9 cellular contexts compared by ENCODE assay signal in genomic region chr11:63536669-63537292, GRCh38. TPM values are rescaled to one million over a fixed set of nuclear protein-coding genes. Genes with fewer than 3 reads are reported as not detected.
DNase-seq lines count a peak whose midpoint lies in the region; ATAC-seq and TF ChIP-seq lines count a peak whose summit lies in the region.
"Had no signal": no experiment of that assay in that cellular context is flagged by ENCODE, and none has a peak within 500 bp of the region (broad histone marks: within the 10 kb centered on the region; RNA-seq: fewer than 3 reads in every experiment).

TSS of gene PLAAT4 (plus strand) at chr11:63536808. CDS start at chr11:63536869, 61 bp downstream.

- H3K4me3 Mint-ChIP-seq in stimulated activated naive CD8-positive, alpha-beta T cell treated with anti-CD3 and anti-CD28 coated beads, Interleukin-15, amount 100 ng/mL, for 72 hours = peak within 1 kb of the TSS; percentile 76 to 92

- H3K27me3 ChIP-seq in right lobe of liver = no peaks in the 10 kb centered on the region

- H3K4me3 ChIP-seq in AG10803 (ENCODE audit: low read length) (peak within 1 kb of the TSS; percentile 54), choroid plexus epithelial cell (ENCODE audit: low read depth, low read length) (peak within 1 kb of the TSS; percentile 48), right lobe of liver (peak within 1 kb of the TSS; percentile 37 to 56 (median 53))

- no peak for TF ChIP-seq POLR2A in right lobe of liver (IDR thresholded peaks at IDR 0.05)

- no peaks in the 10 kb centered on the region for H3K27me3 Mint-ChIP-seq in stimulated activated naive CD8-positive, alpha-beta T cell treated with anti-CD3 and anti-CD28 coated beads, Interleukin-15, amount 100 ng/mL, for 72 hours

- peak within 1 kb of the TSS; percentile 91 to 94 for H3K27ac Mint-ChIP-seq in stimulated activated naive CD8-positive, alpha-beta T cell treated with anti-CD3 and anti-CD28 coated beads, Interleukin-15, amount 100 ng/mL, for 72 hours

- DNase-seq in AG10803 (ENCODE audit: low read depth) (peak; percentile 57), choroid plexus epithelial cell (ENCODE audit: low read depth) (peak; percentile 88), right lobe of liver (peak; percentile 59 to 86 (median 84)), NCI-H446 (lab: John Stamatoyannopoulos, UW) (no peak)
- peak in 1 of 2 donors; percentile 29 for DNase-seq in stimulated activated naive CD8-positive, alpha-beta T cell treated with anti-CD3 and anti-CD28 coated beads, Interleukin-15, amount 100 ng/mL, for 72 hours

- peaks cover 0 to 19% (median 10%) of the 10 kb centered on the region in 4 donors for H3K4me1 ChIP-seq in right lobe of liver

- peak within 1 kb of the TSS; percentile 83 to 92 (median 84) for H3K27ac ChIP-seq in right lobe of liver
- H3K27ac ChIP-seq: HL-60 had no signal

- H3K9me3 Mint-ChIP-seq in stimulated activated naive CD8-positive, alpha-beta T cell treated with anti-CD3 and anti-CD28 coated beads, Interleukin-15, amount 100 ng/mL, for 72 hours = no peaks in the 10 kb centered on the region

- TF ChIP-seq CTCF in AG10803 (conservative IDR thresholded peaks at IDR 0.05; ENCODE audit: low read length) = no peak
- TF ChIP-seq CTCF in choroid plexus epithelial cell (conservative IDR thresholded peaks at IDR 0.05; ENCODE audit: low read depth, low read length) = peak; percentile 35
- no peak for TF ChIP-seq CTCF in right lobe of liver (IDR thresholded peaks at IDR 0.05)

- ATAC-seq in GM19395 (IDR thresholded peaks at IDR 0.05; ENCODE audit: unreplicated experiment) = peak; percentile 39
- peak; percentile 77 for ATAC-seq in SK-N-SH treated with all-trans-retinoic acid at 6 μM for 48 hours
- ATAC-seq in right lobe of liver = peak; percentile 77 to 86 (median 86)
- ATAC-seq in stimulated activated naive CD8-positive, alpha-beta T cell treated with anti-CD3 and anti-CD28 coated beads, Interleukin-15, amount 100 ng/mL, for 72 hours = peak; percentile 40
- ATAC-seq in GM21528 (IDR thresholded peaks at IDR 0.05; ENCODE audit: low FRiP score, unreplicated experiment) = no peak

- H3K4me1 Mint-ChIP-seq in stimulated activated naive CD8-positive, alpha-beta T cell treated with anti-CD3 and anti-CD28 coated beads, Interleukin-15, amount 100 ng/mL, for 72 hours = peaks cover 84% of the 10 kb centered on the region

- peaks cover 0 to 2% (median 0%) of the 10 kb centered on the region in 4 donors for H3K36me3 ChIP-seq in right lobe of liver

- no peaks in the 10 kb centered on the region for H3K9me3 ChIP-seq in right lobe of liver

- WGBS in right lobe of liver (ENCODE audit: insufficient coverage, low coverage, low lambda C conversion rate, missing lambda C conversion rate) = 3% methylated on average over 9 of the region's 10 CpGs

- intact Hi-C loops in right lobe of liver (cut with DNase I) = no loop called here

TF ChIP-seq in SK-N-SH treated with all-trans-retinoic acid at 6 μM for 48 hours, 23 proteins besides CTCF, POLR2A, EP300 and RAD21 (continues in another document):
- TF ChIP-seq BACH2 (CRISPR knock-in tag; IDR thresholded peaks at IDR 0.05; ENCODE audit: borderline replicate concordance) = no peak
- TF ChIP-seq ZNF70 (CRISPR knock-in tag; IDR thresholded peaks at IDR 0.05) = no peak
- no peak for TF ChIP-seq ARNTL (CRISPR knock-in tag; IDR thresholded peaks at IDR 0.05; ENCODE audit: borderline replicate concordance, low read depth)
- no peak for TF ChIP-seq OSR1 (CRISPR knock-in tag; IDR thresholded peaks at IDR 0.05)
- TF ChIP-seq TCF4 (CRISPR knock-in tag; IDR thresholded peaks at IDR 0.05; ENCODE audit: borderline replicate concordance) = no peak
- no peak for TF ChIP-seq RARB (CRISPR knock-in tag; IDR thresholded peaks at IDR 0.05)
- TF ChIP-seq POU6F1 (CRISPR knock-in tag; IDR thresholded peaks at IDR 0.05; ENCODE audit: borderline replicate concordance, low read depth) = no peak
- no peak for TF ChIP-seq ESRRG (CRISPR knock-in tag; IDR thresholded peaks at IDR 0.05)
- no peak for TF ChIP-seq PPARA (CRISPR knock-in tag; IDR thresholded peaks at IDR 0.05; ENCODE audit: borderline replicate concordance)
- no peak for TF ChIP-seq SNAI2 (CRISPR knock-in tag; IDR thresholded peaks at IDR 0.05)
- TF ChIP-seq TSHZ2 (CRISPR knock-in tag; IDR thresholded peaks at IDR 0.05) = no peak
- no peak for TF ChIP-seq ZNF8 (CRISPR knock-in tag; IDR thresholded peaks at IDR 0.05)
- TF ChIP-seq CREB5 (CRISPR knock-in tag; IDR thresholded peaks at IDR 0.05; ENCODE audit: low read depth) = no peak
- no peak for TF ChIP-seq TOX (CRISPR knock-in tag; IDR thresholded peaks at IDR 0.05; ENCODE audit: borderline replicate concordance)
- TF ChIP-seq PATZ1 (CRISPR knock-in tag; IDR thresholded peaks at IDR 0.05; ENCODE audit: borderline replicate concordance) = no peak
- no peak for TF ChIP-seq CSDC2 (CRISPR knock-in tag; IDR thresholded peaks at IDR 0.05)
- no peak for TF ChIP-seq ZFP3 (CRISPR knock-in tag; IDR thresholded peaks at IDR 0.05)
- TF ChIP-seq GLIS3 (CRISPR knock-in tag; IDR thresholded peaks at IDR 0.05) = no peak

RNA-seq across cellular contexts. Expression of gene PLAAT4, which starts in this region (rescaled TPM):
- 10 to 100 TPM; 15.9 to 56.8 (median 47.0) TPM for total RNA-seq in right lobe of liver

Comparison
In these comparisons a context has a peak if more than half of its experiments do, and no peak if none do; other contexts are left out.
1. DNase-seq: peak in AG10803 (single experiment), choroid plexus epithelial cell (single experiment) and right lobe of liver (3 of 3); none in NCI-H446 (0 of 2).
2. Peak in every context shown above with its lines, with median percentiles within 50 percentile points of each other: H3K4me3 ChIP-seq.